Comparison of ENCODE assay signal across 8 cellular contexts in genomic region chr11:61955031-61955415, GRCh38. TPM values are rescaled to one million over a fixed set of nuclear protein-coding genes. Genes with fewer than 3 reads are reported as not detected.
DNase-seq lines count a peak whose midpoint lies in the region; FAIRE-seq and TF ChIP-seq lines count a peak whose summit lies in the region.

No MANE protein-coding gene starts in this region.

- no peaks in the 10 kb centered on the region for H3K27me3 ChIP-seq in A673 (replicated peaks; ENCODE audit: insufficient read depth, low read depth, low read length, poor library complexity)

- H3K36me3 ChIP-seq in A673 (ENCODE audit: insufficient read depth, low read length, poor library complexity, severe bottlenecking): no peaks in the 10 kb centered on the region

- H3K4me3 Mint-ChIP-seq in activated CD4-positive, alpha-beta memory T cell treated with anti-CD3 and anti-CD28 coated beads, Interleukin-2, amount 10 ng/mL, durations not matched to agents 7 days and 5 days: no peak overlapping the region

- no peak for FAIRE-seq in D721Med (lab: Jason Lieb, UNC)

- peaks cover 9% of the 10 kb centered on the region for H3K4me1 Mint-ChIP-seq in activated CD4-positive, alpha-beta memory T cell treated with anti-CD3 and anti-CD28 coated beads, Interleukin-2, amount 10 ng/mL, durations not matched to agents 7 days and 5 days

- H3K27ac ChIP-seq in A673 (ENCODE audit: low read depth, low read length, poor library complexity, severe bottlenecking) (peak overlapping the region; percentile 37), skin epidermis (peak overlapping the region; percentile 42 to 89 (median 81))

- H3K27ac Mint-ChIP-seq in activated CD4-positive, alpha-beta memory T cell treated with anti-CD3 and anti-CD28 coated beads, Interleukin-2, amount 10 ng/mL, durations not matched to agents 7 days and 5 days: no peak overlapping the region

- peaks cover 12% of the 10 kb centered on the region for H3K4me1 ChIP-seq in A673 (ENCODE audit: insufficient read depth, low read length, poor library complexity, severe bottlenecking)

- H3K9me3 ChIP-seq in A673 (ENCODE audit: low read depth, low read length, poor library complexity, severe bottlenecking): no peaks in the 10 kb centered on the region

- POLR2A ChIA-PET in A673 (lab: Charles Lee; ENCODE audit: low non-redundant PET): no interaction called here
- POLR2A ChIA-PET in activated CD4-positive, alpha-beta memory T cell treated with anti-CD3 and anti-CD28 coated beads, Interleukin-2, amount 10 ng/mL, durations not matched to agents 7 days and 5 days (lab: Charles Lee): interaction anchor here (1.1 kb wide), 1 partner anchor 13 kb away, joined by 4 read pairs; the partner anchor contains the start of gene FTH1

- peaks cover 24% of the 10 kb centered on the region for H3K27me3 Mint-ChIP-seq in activated CD4-positive, alpha-beta memory T cell treated with anti-CD3 and anti-CD28 coated beads, Interleukin-2, amount 10 ng/mL, durations not matched to agents 7 days and 5 days

- H3K4me3 ChIP-seq in A673 (ENCODE audit: low read depth, low read length, poor library complexity, severe bottlenecking) (peak overlapping the region; percentile 27), cardiac fibroblast (replicated peaks in 1 of 2; ENCODE audit: low read depth in 2 of 2, low read length in 2 of 2) (peak overlapping the region; percentile 38 to 53), skin epidermis (peak overlapping the region; percentile 8 to 42 (median 27))

- BruUV-seq in A673 (replicated peaks; lab: Mats Ljungman, UMichigan): no TSS peak

- CTCF ChIA-PET in A673 (lab: Charles Lee): interaction anchor here (1.4 kb wide), 1 partner anchor 56 kb away, joined by 5 read pairs; no protein-coding TSS in a partner anchor
- CTCF ChIA-PET in activated CD4-positive, alpha-beta memory T cell treated with anti-CD3 and anti-CD28 coated beads, Interleukin-2, amount 10 ng/mL, durations not matched to agents 7 days and 5 days (lab: Charles Lee): interaction anchor here (0.6 to 1.9 kb wide), 2 partner anchors 97 to 127 kb away, joined by 3 to 4 read pairs; no protein-coding TSS in a partner anchor

- DNase-seq in A673 (ENCODE audit: low spot score) (peak; percentile 45), HuH-7.5 (ENCODE audit: low spot score) (peak; percentile 91), cardiac fibroblast (ENCODE audit: low read depth in 2 of 2) (peak; percentile 92), iPS-NIHi7 (ENCODE audit: extremely low spot score) (peak; percentile 81), D721Med (ENCODE audit: insufficient read length, low spot score) (no peak)
- DNase-seq in stimulated activated CD4-positive, alpha-beta T cell treated with anti-CD3 and anti-CD28 coated beads, Interleukin-15, amount 100 ng/mL, for 24 hours: no peak
- DNase-seq in activated CD4-positive, alpha-beta memory T cell treated with anti-CD3 and anti-CD28 coated beads, Interleukin-2, amount 10 ng/mL, durations not matched to agents 7 days and 5 days: no peak

- intact Hi-C loops in A673 (cut with micrococcal nuclease; ENCODE audit: unreplicated experiment): no loop called here

- H3K9me3 Mint-ChIP-seq in activated CD4-positive, alpha-beta memory T cell treated with anti-CD3 and anti-CD28 coated beads, Interleukin-2, amount 10 ng/mL, durations not matched to agents 7 days and 5 days: no peaks in the 10 kb centered on the region

- H3K36me3 Mint-ChIP-seq in activated CD4-positive, alpha-beta memory T cell treated with anti-CD3 and anti-CD28 coated beads, Interleukin-2, amount 10 ng/mL, durations not matched to agents 7 days and 5 days (ENCODE audit: low read depth): no peaks in the 10 kb centered on the region

- 0 out of 2 replicates have a peak, but pooled peaks have one; percentile 9 for TF ChIP-seq CTCF in A673 (conservative IDR thresholded peaks at IDR 0.05; ENCODE audit: low read depth, low read length)
- peak; percentile 28 for TF ChIP-seq CTCF in cardiac fibroblast (IDR thresholded peaks at IDR 0.05; ENCODE audit: low read depth, low read length)
- no peak for TF ChIP-seq CTCF in D721Med (IDR thresholded peaks at IDR 0.05; ENCODE audit: insufficient read depth, missing control alignments)

RNA-seq across cellular contexts. Expression of gene BEST1, which starts 4.9 kb away (rescaled TPM):
- 5.3 and 8.6 TPM in 2 replicates for total RNA-seq in A673 (2021)
- under 1 TPM; 0.25 to 0.30 TPM for total RNA-seq in activated CD4-positive, alpha-beta memory T cell treated with anti-CD3 and anti-CD28 coated beads, Interleukin-2, amount 10 ng/mL, durations not matched to agents 7 days and 5 days

RNA-seq across cellular contexts. Expression of gene FTH1, which starts 12.4 kb away (rescaled TPM):
- 2,291 and 2,484 TPM in 2 replicates for total RNA-seq in A673 (2021)
- 1,000 to 10,000 TPM; 1,164 to 1,189 TPM for total RNA-seq in activated CD4-positive, alpha-beta memory T cell treated with anti-CD3 and anti-CD28 coated beads, Interleukin-2, amount 10 ng/mL, durations not matched to agents 7 days and 5 days

RNA-seq across cellular contexts. Expression of gene RAB3IL1, which starts 37.7 kb away (rescaled TPM):
- 21.9 and 26.9 TPM in 2 replicates for total RNA-seq in A673 (2021)
- not detected for total RNA-seq in activated CD4-positive, alpha-beta memory T cell treated with anti-CD3 and anti-CD28 coated beads, Interleukin-2, amount 10 ng/mL, durations not matched to agents 7 days and 5 days

Comparison
In these comparisons a context has a peak if more than half of its experiments do, and no peak if none do; other contexts are left out.
1. DNase-seq: peak in A673 (single experiment), HuH-7.5 (single experiment), cardiac fibroblast (2 of 2) and iPS-NIHi7 (single experiment); none in D721Med (single experiment), stimulated activated CD4-positive, alpha-beta T cell treated with anti-CD3 and anti-CD28 coated beads, Interleukin-15, amount 100 ng/mL, for 24 hours (single experiment) and activated CD4-positive, alpha-beta memory T cell treated with anti-CD3 and anti-CD28 coated beads, Interleukin-2, amount 10 ng/mL, durations not matched to agents 7 days and 5 days (single experiment).
2. RNA of gene RAB3IL1, which starts 37.7 kb away (total RNA-seq): 21.9 to 26.9 TPM in A673; not detected in activated CD4-positive, alpha-beta memory T cell treated with anti-CD3 and anti-CD28 coated beads, Interleukin-2, amount 10 ng/mL, durations not matched to agents 7 days and 5 days; every median in the first group is over 10 times any median in the second.
3. Peak in every context shown above with its lines, with median percentiles within 50 percentile points of each other: H3K4me3 ChIP-seq.